In genomic region chr10:101367569-101368453, GRCh38 we compare ENCODE assay signal across 9 cellular contexts. TPM values are rescaled to one million over a fixed set of nuclear protein-coding genes. Genes with fewer than 3 reads are reported as not detected.
DNase-seq lines count a peak whose midpoint lies in the region; ATAC-seq and TF ChIP-seq lines count a peak whose summit lies in the region.
"Had no signal": no experiment of that assay in that cellular context is flagged by ENCODE, and none has a peak within 500 bp of the region (broad histone marks: within the 10 kb centered on the region; RNA-seq: fewer than 3 reads in every experiment).

No MANE protein-coding gene starts in this region.

- H3K9me3 ChIP-seq in SK-N-SH (no peaks in the 10 kb centered on the region), tibial nerve (no peaks in the 10 kb centered on the region)
- H3K9me3 ChIP-seq: tibial artery had no signal

- 0 out of 2 replicates have a peak overlapping the region, but pooled peaks have one; percentile 18 for H3K4me2 ChIP-seq in SK-N-SH

- H3K4me3 ChIP-seq in SK-N-SH (ENCODE audit: low read depth in 2 of 2, low read length in 1 of 2) (no peak overlapping the region), fibroblast of pulmonary artery (replicated peaks; ENCODE audit: low read depth, low read length) (no peak overlapping the region), tibial nerve (no peak overlapping the region)
- H3K4me3 ChIP-seq: tibial artery had no signal

- TF ChIP-seq EP300 in SK-N-SH (IDR thresholded peaks at IDR 0.05; ENCODE audit: borderline replicate concordance in 1 of 2, low read depth in 1 of 2, low read length in 1 of 2) (no peak), tibial nerve (IDR thresholded peaks at IDR 0.05) (no peak)

- TF ChIP-seq RAD21 in SK-N-SH (IDR thresholded peaks at IDR 0.05; ENCODE audit: low read length) = no peak

- H3K36me3 Mint-ChIP-seq in endothelial cell (ENCODE audit: low read depth, unreplicated experiment) = peaks cover 4% of the 10 kb centered on the region

- no peaks in the 10 kb centered on the region for H3K27me3 Mint-ChIP-seq in endothelial cell (ENCODE audit: unreplicated experiment)

- H3K4me1 ChIP-seq in SK-N-SH (ENCODE audit: control insufficient read depth in 1 of 2, insufficient read depth in 2 of 2, low read depth in 1 of 2, low read length in 1 of 2) (peaks cover 0 to 16% of the 10 kb centered on the region in 2 experiments; a peak in 1 of 4 replicates), tibial nerve (peaks cover 0 to 10% (median 2%) of the 10 kb centered on the region in 4 donors)

- peaks cover 19% of the 10 kb centered on the region for H3F3A ChIP-seq in SK-N-SH (replicated peaks; ENCODE audit: insufficient read depth)

- POLR2A ChIA-PET in SK-N-SH (lab: Yijun Ruan, JAX) = no interaction called here

- WGBS in SK-N-SH (ENCODE audit: low lambda C conversion rate) = 85% methylated on average over 9 of the region's 9 CpGs
- WGBS in tibial nerve, 2 donors = 94 to 96% methylated on average over 9 of the region's 9 CpGs

- H3K27me3 ChIP-seq in SK-N-SH (ENCODE audit: insufficient read depth) (no peaks in the 10 kb centered on the region), tibial nerve (no peaks in the 10 kb centered on the region)
- H3K27me3 ChIP-seq: tibial artery had no signal

- ATAC-seq in GM21723 (IDR thresholded peaks at IDR 0.05; ENCODE audit: unreplicated experiment) = no peak

- no peak for TF ChIP-seq POLR2A in tibial nerve (IDR thresholded peaks at IDR 0.05)

- no peak overlapping the region for H3K4me3 Mint-ChIP-seq in endothelial cell (ENCODE audit: unreplicated experiment)

- H3K9ac ChIP-seq in SK-N-SH = no peak overlapping the region; the same call in 1 of the 2 replicates

- no peaks in the 10 kb centered on the region for H3K9me2 ChIP-seq in SK-N-SH

- peaks cover 34% of the 10 kb centered on the region for H4K20me1 ChIP-seq in SK-N-SH (ENCODE audit: insufficient read depth)

- H3K27ac Mint-ChIP-seq in endothelial cell (ENCODE audit: unreplicated experiment) = no peak overlapping the region

- no peaks in the 10 kb centered on the region for H3K9me3 Mint-ChIP-seq in endothelial cell (ENCODE audit: unreplicated experiment)

- TF ChIP-seq CTCF in SK-N-SH (IDR thresholded peaks at IDR 0.05) = no peak
- TF ChIP-seq CTCF in fibroblast of pulmonary artery (IDR thresholded peaks at IDR 0.05; ENCODE audit: low read length, missing control alignments) = no peak
- no peak for TF ChIP-seq CTCF in endothelial cell (IDR thresholded peaks at IDR 0.05; ENCODE audit: unreplicated experiment)
- TF ChIP-seq CTCF in tibial nerve (IDR thresholded peaks at IDR 0.05) = no peak

- H3K79me2 ChIP-seq in SK-N-SH (ENCODE audit: insufficient read depth) = peaks cover 69% of the 10 kb centered on the region

- H2AFZ ChIP-seq in SK-N-SH (ENCODE audit: low read depth) = no peak overlapping the region

- H3K27ac ChIP-seq in SK-N-SH (ENCODE audit: low read depth in 2 of 2, low read length in 1 of 2) (peak overlapping the region in 1 of 2 experiments; percentile 57; a peak in 2 of 4 replicates), tibial nerve (no peak overlapping the region)
- H3K27ac ChIP-seq: tibial artery had no signal

- no peaks in the 10 kb centered on the region for H3K4me1 Mint-ChIP-seq in endothelial cell (ENCODE audit: unreplicated experiment)

- CTCF ChIA-PET in SK-N-SH (lab: Yijun Ruan, JAX) = interaction anchor here (1.1 to 3.1 kb wide), 2 partner anchors 80 to 99 kb away, joined by 3 to 11 read pairs; no protein-coding TSS in a partner anchor

- H3K36me3 ChIP-seq in SK-N-SH (replicated peaks in 1 of 2; ENCODE audit: control insufficient read depth in 1 of 2, insufficient read depth in 2 of 2, low read length in 1 of 2) (peaks cover 0 to 10% of the 10 kb centered on the region in 2 experiments), tibial nerve (peaks cover 0 to 18% (median 0%) of the 10 kb centered on the region in 3 donors)

- DNase-seq in stimulated activated CD4-positive, alpha-beta T cell treated with anti-CD3 and anti-CD28 coated beads, Interleukin-15, amount 100 ng/mL, for 24 hours = peak; percentile 7
- no peak for DNase-seq in stimulated activated CD4-positive, alpha-beta T cell treated with anti-CD3 and anti-CD28 coated beads, Interleukin-1b, Interleukin-23, amount 100 ng/mL, for 48 hours
- DNase-seq in SK-N-SH (no peak), fibroblast of pulmonary artery (ENCODE audit: low read depth) (peak; percentile 86), endothelial cell (ENCODE audit: low spot score) (no peak), COLO668 (lab: John Stamatoyannopoulos, UW; ENCODE audit: unreplicated experiment) (no peak), tibial nerve (ENCODE audit: low spot score in 2 of 2) (no peak)
- DNase-seq: tibial artery had no signal

TF ChIP-seq in SK-N-SH, 30 proteins besides CTCF, POLR2A, EP300 and RAD21:
- TF ChIP-seq, protein P1, sequence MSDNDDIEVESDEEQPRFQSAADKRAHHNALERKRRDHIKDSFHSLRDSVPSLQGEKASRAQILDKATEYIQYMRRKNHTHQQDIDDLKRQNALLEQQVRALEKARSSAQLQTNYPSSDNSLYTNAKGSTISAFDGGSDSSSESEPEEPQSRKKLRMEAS (IDR thresholded peaks at IDR 0.05; ENCODE audit: low read depth) = no peak
- TF ChIP-seq RFX5 (IDR thresholded peaks at IDR 0.05; ENCODE audit: low read length) (no peak), CHD2 (IDR thresholded peaks at IDR 0.05; ENCODE audit: low read length, partially characterized antibody) (no peak), TCF12 (IDR thresholded peaks at IDR 0.05) (peak; percentile 40; the same call in 1 of the 2 replicates), YY1 (IDR thresholded peaks at IDR 0.05; ENCODE audit: low read depth) (no peak), POLR2AphosphoS5 (IDR thresholded peaks at IDR 0.05; ENCODE audit: low read depth, low read length) (peak; percentile 52; the same call in 1 of the 2 replicates), PBX3 (IDR thresholded peaks at IDR 0.05) (peak; percentile 84), SMC3 (IDR thresholded peaks at IDR 0.05; ENCODE audit: low read depth, low read length) (no peak), JUND (IDR thresholded peaks at IDR 0.05) (peak; percentile 75), NFIC (IDR thresholded peaks at IDR 0.05; ENCODE audit: borderline replicate concordance) (peak; percentile 50), FOSL2 (IDR thresholded peaks at IDR 0.05; ENCODE audit: borderline replicate concordance, low read depth) (peak; percentile 84), MXI1 (IDR thresholded peaks at IDR 0.05; ENCODE audit: low read depth, low read length) (no peak)

RNA-seq across cellular contexts. Expression of gene BTRC, which starts 13.8 kb away (rescaled TPM):
- polyA plus RNA-seq in SK-N-SH (2012; rRNA removed) = 6.5 and 8.1 TPM in 2 replicates
- 6.7 and 7.3 TPM in 2 replicates for polyA plus RNA-seq in SK-N-SH (2012; cell fraction: cytosol; rRNA removed)
- 10.1 and 17.6 TPM in 2 replicates for polyA plus RNA-seq in SK-N-SH (2012; cell fraction: nucleus; rRNA removed)
- total RNA-seq in endothelial cell (ENCODE audit: unreplicated experiment) (27.5 TPM), tibial nerve (10 to 100 TPM in 1 of 4 donors, 1 to 10 TPM in 3; 7.9 to 14.2 (median 8.8) TPM)

Comparison
In these comparisons a context has a peak if more than half of its experiments do, and no peak if none do; other contexts are left out.
1. DNase-seq: peak in stimulated activated CD4-positive, alpha-beta T cell treated with anti-CD3 and anti-CD28 coated beads, Interleukin-15, amount 100 ng/mL, for 24 hours (single experiment) and fibroblast of pulmonary artery (single experiment); none in stimulated activated CD4-positive, alpha-beta T cell treated with anti-CD3 and anti-CD28 coated beads, Interleukin-1b, Interleukin-23, amount 100 ng/mL, for 48 hours (single experiment), SK-N-SH (single experiment), endothelial cell (single experiment), COLO668 (single experiment) and tibial nerve (0 of 2).